Comparison of ENCODE assay signal across 8 cellular contexts in the genomic region with DNA sequence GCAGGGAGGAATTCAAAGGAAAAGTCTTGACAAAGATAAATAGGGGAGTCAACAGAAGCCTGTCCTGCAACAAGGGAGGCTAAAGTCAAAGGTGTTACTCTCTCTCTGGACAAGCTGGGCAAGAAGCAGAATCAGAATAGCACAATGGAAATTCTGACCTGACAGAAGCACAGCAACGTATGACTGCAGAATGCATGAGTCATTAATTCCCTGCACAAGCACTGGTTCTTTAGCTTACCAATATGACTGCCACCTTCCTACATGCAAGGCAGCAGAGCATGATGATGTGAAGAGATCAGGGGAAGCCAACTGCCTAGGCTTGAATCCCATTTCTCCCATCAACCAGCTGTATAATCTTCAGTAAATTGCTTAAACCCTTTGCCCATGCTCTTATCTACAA.
DNase-seq lines count a peak whose midpoint lies in the region; ATAC-seq, FAIRE-seq and TF ChIP-seq lines count a peak whose summit lies in the region.
"Not testable (repeated sequence)": the region's sequence is repeated elsewhere in the genome, so short reads cannot be mapped to it uniquely, and the experiment has no call there.

No MANE protein-coding gene starts in this region.

- H3K27me3 ChIP-seq in keratinocyte (ENCODE audit: control insufficient read depth, extremely low read depth, insufficient read depth, low read length): not testable (repeated sequence)

- H3K36me3 Mint-ChIP-seq in activated CD4-positive, alpha-beta T cell treated with anti-CD3 and anti-CD28 coated beads for 36 hours (ENCODE audit: low read depth); activated naive CD4-positive, alpha-beta T cell treated with anti-CD3 and anti-CD28 coated beads, Interleukin-2, amount 50 U/mL, for 72 hours: not testable (repeated sequence)

- not testable (repeated sequence) for H3K9me3 ChIP-seq in A549; keratinocyte (ENCODE audit: control insufficient read depth, low read depth, low read length)

- FAIRE-seq in A549 (lab: Jason Lieb, UNC): not testable (repeated sequence)
- FAIRE-seq in keratinocyte (lab: Jason Lieb, UNC): peak; percentile 92

- H3K4me1 Mint-ChIP-seq in activated CD4-positive, alpha-beta T cell treated with anti-CD3 and anti-CD28 coated beads for 36 hours: not testable (repeated sequence)

- not testable (repeated sequence) for H3K4me2 ChIP-seq in A549; keratinocyte (ENCODE audit: control insufficient read depth, extremely low read depth, insufficient read depth, low read depth, low read length)

- not testable (repeated sequence) for H3K9me1 ChIP-seq in keratinocyte (ENCODE audit: control insufficient read depth, extremely low read depth, insufficient read depth, low read length)

- H3K27ac Mint-ChIP-seq in activated CD4-positive, alpha-beta T cell treated with anti-CD3 and anti-CD28 coated beads for 36 hours; activated naive CD4-positive, alpha-beta T cell treated with anti-CD3 and anti-CD28 coated beads, Interleukin-2, amount 50 U/mL, for 72 hours: not testable (repeated sequence)

- not testable (repeated sequence) for TF ChIP-seq RAD21 in A549 (conservative IDR thresholded peaks at IDR 0.05 in 1 of 2, IDR thresholded peaks at IDR 0.05 in 1 of 2)

- H3K27me3 Mint-ChIP-seq in activated CD4-positive, alpha-beta T cell treated with anti-CD3 and anti-CD28 coated beads for 36 hours: not testable (repeated sequence)

- TF ChIP-seq CTCF in A549 (IDR thresholded peaks at IDR 0.05); keratinocyte (optimal IDR thresholded peaks at IDR 0.05 in 1 of 3, IDR thresholded peaks at IDR 0.05 in 1 of 3, conservative IDR thresholded peaks at IDR 0.05 in 1 of 3; ENCODE audit: extremely low read depth in 1 of 3, insufficient read depth in 2 of 3, low read length in 3 of 3): not testable (repeated sequence)

- WGBS in A549 (ENCODE audit: missing lambda C conversion rate): no CpG with 5 or more reads among the region's 1 CpG

- not testable (repeated sequence) for H3K36me3 ChIP-seq in keratinocyte (ENCODE audit: control insufficient read depth in 2 of 2, extremely low read depth in 1 of 2, insufficient read depth in 2 of 2, low read length in 2 of 2)

- ATAC-seq in A549 (peak; percentile 58 to 73; a peak in 3 of 6 replicates), GM18520 (IDR thresholded peaks at IDR 0.05; ENCODE audit: unreplicated experiment) (peak; percentile 73), GM21423 (IDR thresholded peaks at IDR 0.05; ENCODE audit: unreplicated experiment) (peak; percentile 51), HG02884 (IDR thresholded peaks at IDR 0.05; ENCODE audit: unreplicated experiment) (peak; percentile 59), HG03469 (IDR thresholded peaks at IDR 0.05; ENCODE audit: unreplicated experiment) (peak; percentile 59)
- peak; percentile 86 for ATAC-seq in activated CD4-positive, alpha-beta T cell treated with anti-CD3 and anti-CD28 coated beads for 36 hours
- ATAC-seq in activated naive CD4-positive, alpha-beta T cell treated with anti-CD3 and anti-CD28 coated beads, Interleukin-2, amount 50 U/mL, for 72 hours: peak; percentile 80 to 90

- TF ChIP-seq EP300 in A549 (IDR thresholded peaks at IDR 0.05): not testable (repeated sequence)

- H3K9ac ChIP-seq in keratinocyte (ENCODE audit: control insufficient read depth, extremely low read depth, insufficient read depth, low read length): not testable (repeated sequence)

- intact Hi-C loops in activated CD4-positive, alpha-beta T cell treated with anti-CD3 and anti-CD28 coated beads for 36 hours (cut with DNase I, micrococcal nuclease): not testable (repeated sequence)

- DNase-seq in A549 (ENCODE audit: low read depth in 1 of 2, low spot score in 1 of 2); activated CD4-positive, alpha-beta T cell treated with anti-CD3 and anti-CD28 coated beads for 36 hours; activated naive CD4-positive, alpha-beta T cell treated with anti-CD3 and anti-CD28 coated beads, Interleukin-2, amount 50 U/mL, for 72 hours (ENCODE audit: low spot score in 2 of 2); keratinocyte (ENCODE audit: low read depth, low spot score): not testable (repeated sequence)

- not testable (repeated sequence) for TF ChIP-seq POLR2A in A549 (IDR thresholded peaks at IDR 0.05; ENCODE audit: low read length)

- not testable (repeated sequence) for H3K27ac ChIP-seq in A549; keratinocyte (ENCODE audit: control insufficient read depth, insufficient read depth, low read length)

- not testable (repeated sequence) for H2AFZ ChIP-seq in keratinocyte (ENCODE audit: control insufficient read depth, low read length)

- not testable (repeated sequence) for H3K4me1 ChIP-seq in A549; keratinocyte (ENCODE audit: control insufficient read depth, extremely low read depth, insufficient read depth, low read length)

- H3K4me3 Mint-ChIP-seq in activated CD4-positive, alpha-beta T cell treated with anti-CD3 and anti-CD28 coated beads for 36 hours: not testable (repeated sequence)

- POLR2A ChIA-PET in A549 (lab: Yijun Ruan, JAX); activated CD4-positive, alpha-beta T cell treated with anti-CD3 and anti-CD28 coated beads for 36 hours (lab: Charles Lee): not testable (repeated sequence)

- H3K4me3 ChIP-seq in A549; keratinocyte (ENCODE audit: control insufficient read depth in 2 of 3, extremely low read depth in 1 of 3, insufficient read depth in 2 of 3, low read depth in 1 of 3, low read length in 3 of 3): not testable (repeated sequence)

- not testable (repeated sequence) for H4K20me1 ChIP-seq in keratinocyte (ENCODE audit: control insufficient read depth, extremely low read depth, insufficient read depth, low read length)

- H3K9me3 Mint-ChIP-seq in activated CD4-positive, alpha-beta T cell treated with anti-CD3 and anti-CD28 coated beads for 36 hours (ENCODE audit: low read depth); activated naive CD4-positive, alpha-beta T cell treated with anti-CD3 and anti-CD28 coated beads, Interleukin-2, amount 50 U/mL, for 72 hours: not testable (repeated sequence)

- dilution Hi-C loops in keratinocyte (cut with MboI; ENCODE audit: extremely low pct_ligation_motif_present, low sequenced_read_pairs): not testable (repeated sequence)

- CTCF ChIA-PET in A549 (lab: Yijun Ruan, JAX); activated CD4-positive, alpha-beta T cell treated with anti-CD3 and anti-CD28 coated beads for 36 hours (lab: Charles Lee): not testable (repeated sequence)

- H3K79me2 ChIP-seq in keratinocyte (ENCODE audit: control insufficient read depth, insufficient read depth, low read length): not testable (repeated sequence)
